Comparison of ENCODE assay signal across 13 cellular contexts in the genomic region with DNA sequence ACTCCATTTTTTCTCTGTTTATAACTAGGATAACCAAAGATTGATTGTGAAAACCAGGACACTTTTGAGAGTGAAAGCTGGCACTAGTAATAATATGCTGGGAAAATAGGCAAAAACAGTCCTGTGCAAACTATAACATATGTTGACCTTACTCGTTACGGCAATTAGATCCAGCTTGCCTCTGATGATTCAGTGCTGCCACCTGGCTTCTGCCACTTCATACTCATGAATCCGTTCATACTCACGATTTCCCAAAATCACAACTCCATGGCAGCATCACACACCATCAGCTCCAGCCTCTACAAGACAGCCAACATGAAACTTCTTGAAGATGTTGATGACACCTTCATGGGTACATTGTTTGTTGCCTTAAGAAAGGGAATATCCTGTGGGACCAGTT. TPM values are rescaled to one million over a fixed set of nuclear protein-coding genes. Genes with fewer than 3 reads are reported as not detected.
DNase-seq lines count a peak whose midpoint lies in the region; ATAC-seq and TF ChIP-seq lines count a peak whose summit lies in the region.
"Had no signal": no experiment of that assay in that cellular context is flagged by ENCODE, and none has a peak within 500 bp of the region (broad histone marks: within the 10 kb centered on the region; RNA-seq: fewer than 3 reads in every experiment).

No MANE protein-coding gene starts in this region.

- no peaks in the 10 kb centered on the region for H3K27me3 Mint-ChIP-seq in stimulated activated naive CD8-positive, alpha-beta T cell treated with anti-CD3 and anti-CD28 coated beads, Interleukin-15, amount 100 ng/mL, for 72 hours
- H3K27me3 Mint-ChIP-seq in activated T-cell treated with anti-CD3 and anti-CD28 coated beads, Interleukin-2, amount 50 U/mL, for 4 hours (ENCODE audit: low read depth) = peaks cover 2% of the 10 kb centered on the region

- H3K9me2 ChIP-seq in hepatocyte (replicated peaks; ENCODE audit: insufficient read depth) = no peaks in the 10 kb centered on the region

- H3K4me1 Mint-ChIP-seq in stimulated activated naive CD8-positive, alpha-beta T cell treated with anti-CD3 and anti-CD28 coated beads, Interleukin-15, amount 100 ng/mL, for 72 hours = no peaks in the 10 kb centered on the region
- H3K4me1 Mint-ChIP-seq in activated T-cell treated with anti-CD3 and anti-CD28 coated beads, Interleukin-2, amount 50 U/mL, for 4 hours (ENCODE audit: low read depth) = no peaks in the 10 kb centered on the region
- H3K4me1 Mint-ChIP-seq: activated CD8-positive, alpha-beta memory T cell treated with anti-CD3 and anti-CD28 coated beads, Interleukin-2, amount 10 ng/mL, durations not matched to agents 7 days and 5 days had no signal

- H3K4me3 Mint-ChIP-seq in stimulated activated naive CD8-positive, alpha-beta T cell treated with anti-CD3 and anti-CD28 coated beads, Interleukin-15, amount 100 ng/mL, for 72 hours = no peak overlapping the region
- H3K4me3 Mint-ChIP-seq in activated T-cell treated with anti-CD3 and anti-CD28 coated beads, Interleukin-2, amount 50 U/mL, for 4 hours = no peak overlapping the region
- H3K4me3 Mint-ChIP-seq: activated CD8-positive, alpha-beta memory T cell treated with anti-CD3 and anti-CD28 coated beads, Interleukin-2, amount 10 ng/mL, durations not matched to agents 7 days and 5 days; effector memory CD8-positive, alpha-beta T cell had no signal

- H3K27ac Mint-ChIP-seq in stimulated activated naive CD8-positive, alpha-beta T cell treated with anti-CD3 and anti-CD28 coated beads, Interleukin-15, amount 100 ng/mL, for 72 hours = no peak overlapping the region
- H3K27ac Mint-ChIP-seq: activated CD8-positive, alpha-beta memory T cell treated with anti-CD3 and anti-CD28 coated beads, Interleukin-2, amount 10 ng/mL, durations not matched to agents 7 days and 5 days; effector memory CD8-positive, alpha-beta T cell had no signal

- no peak overlapping the region for H3K27ac ChIP-seq in hepatocyte
- H3K27ac ChIP-seq in ascending aorta = no peak overlapping the region

- peaks cover 13% of the 10 kb centered on the region for H3K27me3 ChIP-seq in hepatocyte
- H3K27me3 ChIP-seq in ascending aorta = no peaks in the 10 kb centered on the region

- H2AFZ ChIP-seq in hepatocyte = no peak overlapping the region

- no peaks in the 10 kb centered on the region for H3K9me3 Mint-ChIP-seq in stimulated activated naive CD8-positive, alpha-beta T cell treated with anti-CD3 and anti-CD28 coated beads, Interleukin-15, amount 100 ng/mL, for 72 hours
- H3K9me3 Mint-ChIP-seq in activated T-cell treated with anti-CD3 and anti-CD28 coated beads, Interleukin-2, amount 50 U/mL, for 4 hours = no peaks in the 10 kb centered on the region
- H3K9me3 Mint-ChIP-seq: effector memory CD8-positive, alpha-beta T cell had no signal

- no peak overlapping the region for H3K4me3 ChIP-seq in hepatocyte
- no peak overlapping the region for H3K4me3 ChIP-seq in ascending aorta
- H3K4me3 ChIP-seq: HAP-1 had no signal

- 43% methylated on average over 4 of the region's 4 CpGs for WGBS in hepatocyte (ENCODE audit: low lambda C conversion rate, missing lambda C conversion rate)

- H3K4me1 ChIP-seq in hepatocyte (ENCODE audit: insufficient read depth) = no peaks in the 10 kb centered on the region
- no peaks in the 10 kb centered on the region for H3K4me1 ChIP-seq in ascending aorta
- H3K4me1 ChIP-seq: HAP-1 had no signal

- no peaks in the 10 kb centered on the region for H3K9me3 ChIP-seq in hepatocyte (ENCODE audit: low read depth)
- H3K9me3 ChIP-seq in ascending aorta = no peaks in the 10 kb centered on the region
- H3K9me3 ChIP-seq: HAP-1 had no signal

- peak; percentile 47 for DNase-seq in D341Med (ENCODE audit: low spot score)
- DNase-seq in KBM-7 = peak; percentile 3
- peak; percentile 21 for DNase-seq in SHP77 treated with DMSO at 0.1 percent for 48 hours (lab: John Stamatoyannopoulos, UW)
- DNase-seq in hepatocyte (ENCODE audit: low spot score) = peak; percentile 30
- no peak for DNase-seq in stimulated activated naive CD8-positive, alpha-beta T cell treated with anti-CD3 and anti-CD28 coated beads, Interleukin-15, amount 100 ng/mL, for 72 hours
- no peak for DNase-seq in activated T-cell treated with anti-CD3 and anti-CD28 coated beads, Interleukin-2, amount 50 U/mL, for 4 hours
- no peak for DNase-seq in GM19240 (ENCODE audit: insufficient read length, low spot score)
- DNase-seq in ascending aorta (ENCODE audit: low spot score in 2 of 2) = no peak
- DNase-seq: activated CD8-positive, alpha-beta memory T cell treated with anti-CD3 and anti-CD28 coated beads, Interleukin-2, amount 10 ng/mL, durations not matched to agents 7 days and 5 days; effector memory CD8-positive, alpha-beta T cell; NCI-H226; stimulated activated CD4-positive, alpha-beta T cell treated with anti-CD3 and anti-CD28 coated beads, Interleukin-4, amount 100 ng/mL, for 24 hours had no signal

- no peak for ATAC-seq in stimulated activated naive CD8-positive, alpha-beta T cell treated with anti-CD3 and anti-CD28 coated beads, Interleukin-15, amount 100 ng/mL, for 72 hours
- ATAC-seq in activated T-cell treated with anti-CD3 and anti-CD28 coated beads, Interleukin-2, amount 50 U/mL, for 4 hours = no peak
- ATAC-seq: activated CD8-positive, alpha-beta memory T cell treated with anti-CD3 and anti-CD28 coated beads, Interleukin-2, amount 10 ng/mL, durations not matched to agents 7 days and 5 days; effector memory CD8-positive, alpha-beta T cell had no signal

- TF ChIP-seq CTCF in hepatocyte (IDR thresholded peaks at IDR 0.05; ENCODE audit: poor library complexity) = peak; percentile 44
- TF ChIP-seq CTCF in ascending aorta (IDR thresholded peaks at IDR 0.05) = no peak

- H4K20me1 ChIP-seq in hepatocyte (ENCODE audit: insufficient read depth, poor library complexity, severe bottlenecking) = no peaks in the 10 kb centered on the region

- H3K4me2 ChIP-seq in hepatocyte = no peak overlapping the region

- intact Hi-C loops in ascending aorta (cut with DNase I) = no loop called here

- in situ Hi-C loops in KBM-7 (cut with MboI; ENCODE audit: low pct_unique_long_range_greater_than_20kb, low sequenced_read_pairs) = no loop called here

- H3K36me3 Mint-ChIP-seq in activated T-cell treated with anti-CD3 and anti-CD28 coated beads, Interleukin-2, amount 50 U/mL, for 4 hours (ENCODE audit: insufficient read depth) = no peaks in the 10 kb centered on the region
- H3K36me3 Mint-ChIP-seq: activated CD8-positive, alpha-beta memory T cell treated with anti-CD3 and anti-CD28 coated beads, Interleukin-2, amount 10 ng/mL, durations not matched to agents 7 days and 5 days had no signal

- no peaks in the 10 kb centered on the region for H3K79me2 ChIP-seq in hepatocyte

- H3K36me3 ChIP-seq in hepatocyte (replicated peaks; ENCODE audit: insufficient read depth, low read depth) = no peaks in the 10 kb centered on the region
- no peaks in the 10 kb centered on the region for H3K36me3 ChIP-seq in ascending aorta
- H3K36me3 ChIP-seq: HAP-1 had no signal

RNA-seq across cellular contexts. Expression of a gene that starts 49.1 kb away (rescaled TPM):
- 130 and 138 TPM in 2 replicates for total RNA-seq in hepatocyte
- 101 and 113 TPM in 2 replicates for polyA plus RNA-seq in hepatocyte
- total RNA-seq in activated T-cell treated with anti-CD3 and anti-CD28 coated beads, Interleukin-2, amount 50 U/mL, for 4 hours = 100 to 1,000 TPM; 203 to 223 (median 223) TPM
- total RNA-seq in ascending aorta = 31.6 TPM

Comparison
In these comparisons a context has a peak if more than half of its experiments do, and no peak if none do; other contexts are left out.
1. DNase-seq: peak in D341Med (single experiment), KBM-7 (single experiment), SHP77 treated with DMSO at 0.1 percent for 48 hours (single experiment) and hepatocyte (single experiment); none in stimulated activated naive CD8-positive, alpha-beta T cell treated with anti-CD3 and anti-CD28 coated beads, Interleukin-15, amount 100 ng/mL, for 72 hours (0 of 2), activated T-cell treated with anti-CD3 and anti-CD28 coated beads, Interleukin-2, amount 50 U/mL, for 4 hours (single experiment), GM19240 (single experiment) and ascending aorta (0 of 2).